In the genomic region with DNA sequence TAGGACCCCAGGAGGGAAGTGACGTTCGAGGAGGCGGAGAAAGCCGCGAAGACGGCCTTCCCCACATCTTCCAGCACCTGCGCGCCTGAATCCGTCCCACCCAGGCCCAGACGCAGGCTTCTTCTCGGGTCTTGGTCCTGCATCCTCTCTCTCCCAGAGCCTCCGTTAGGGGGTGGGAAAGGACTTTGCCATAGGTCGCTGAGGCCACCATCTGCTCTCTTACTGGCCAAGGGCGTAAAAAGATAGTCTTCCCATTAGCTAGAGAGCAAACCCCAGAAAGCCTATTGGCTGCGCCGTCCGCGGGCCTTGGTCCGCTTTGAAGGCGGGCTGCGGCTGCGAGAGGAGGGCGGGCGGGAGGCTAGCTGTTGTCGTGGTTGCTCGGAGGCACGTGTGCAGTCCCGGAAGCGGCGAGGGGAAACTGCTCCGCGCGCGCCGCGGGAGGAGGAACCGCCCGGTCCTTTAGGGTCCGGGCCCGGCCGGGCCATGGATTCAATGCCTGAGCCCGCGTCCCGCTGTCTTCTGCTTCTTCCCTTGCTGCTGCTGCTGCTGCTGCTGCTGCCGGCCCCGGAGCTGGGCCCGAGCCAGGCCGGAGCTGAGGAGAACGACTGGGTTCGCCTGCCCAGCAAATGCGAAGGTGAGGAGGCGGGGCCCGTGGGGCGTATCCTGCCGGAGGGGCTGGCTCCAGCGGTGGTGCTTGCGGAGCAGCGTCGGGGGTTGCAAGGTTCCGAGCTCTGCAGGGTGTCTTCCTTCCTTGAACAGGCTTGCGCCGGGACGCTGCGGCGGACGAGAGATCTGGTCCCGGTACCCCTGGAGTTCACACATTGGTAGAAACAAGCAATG, we compare ENCODE assay signal across 1 cellular context.
TF ChIP-seq lines count a peak whose summit lies in the region.

A gene (plus strand): TSS at position 393 of the 840 bp plus-strand sequence. CDS start 91 bp downstream, at position 484.

TF ChIP-seq in HepG2, 621 proteins besides CTCF, POLR2A, EP300 and RAD21 (continued from another document and continues in another):
- TF ChIP-seq, protein P1, sequence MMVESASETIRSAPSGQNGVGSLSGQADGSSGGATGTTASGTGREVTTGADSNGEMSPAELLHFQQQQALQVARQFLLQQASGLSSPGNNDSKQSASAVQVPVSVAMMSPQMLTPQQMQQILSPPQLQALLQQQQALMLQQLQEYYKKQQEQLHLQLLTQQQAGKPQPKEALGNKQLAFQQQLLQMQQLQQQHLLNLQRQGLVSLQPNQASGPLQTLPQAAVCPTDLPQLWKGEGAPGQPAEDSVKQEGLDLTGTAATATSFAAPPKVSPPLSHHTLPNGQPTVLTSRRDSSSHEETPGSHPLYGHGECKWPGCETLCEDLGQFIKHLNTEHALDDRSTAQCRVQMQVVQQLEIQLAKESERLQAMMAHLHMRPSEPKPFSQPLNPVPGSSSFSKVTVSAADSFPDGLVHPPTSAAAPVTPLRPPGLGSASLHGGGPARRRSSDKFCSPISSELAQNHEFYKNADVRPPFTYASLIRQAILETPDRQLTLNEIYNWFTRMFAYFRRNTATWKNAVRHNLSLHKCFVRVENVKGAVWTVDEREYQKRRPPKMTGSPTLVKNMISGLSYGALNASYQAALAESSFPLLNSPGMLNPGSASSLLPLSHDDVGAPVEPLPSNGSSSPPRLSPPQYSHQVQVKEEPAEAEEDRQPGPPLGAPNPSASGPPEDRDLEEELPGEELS (CRISPR knock-in tag; IDR thresholded peaks at IDR 0.05) = peak; percentile 71
- no peak for TF ChIP-seq PLRG1 (conservative IDR thresholded peaks at IDR 0.05)
- TF ChIP-seq, protein P2, sequence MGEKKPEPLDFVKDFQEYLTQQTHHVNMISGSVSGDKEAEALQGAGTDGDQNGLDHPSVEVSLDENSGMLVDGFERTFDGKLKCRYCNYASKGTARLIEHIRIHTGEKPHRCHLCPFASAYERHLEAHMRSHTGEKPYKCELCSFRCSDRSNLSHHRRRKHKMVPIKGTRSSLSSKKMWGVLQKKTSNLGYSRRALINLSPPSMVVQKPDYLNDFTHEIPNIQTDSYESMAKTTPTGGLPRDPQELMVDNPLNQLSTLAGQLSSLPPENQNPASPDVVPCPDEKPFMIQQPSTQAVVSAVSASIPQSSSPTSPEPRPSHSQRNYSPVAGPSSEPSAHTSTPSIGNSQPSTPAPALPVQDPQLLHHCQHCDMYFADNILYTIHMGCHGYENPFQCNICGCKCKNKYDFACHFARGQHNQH (CRISPR knock-in tag; IDR thresholded peaks at IDR 0.05) = peak; percentile 97
- TF ChIP-seq CENPX (CRISPR knock-in tag; IDR thresholded peaks at IDR 0.05) = no peak
- TF ChIP-seq NCOA2 (CRISPR knock-in tag; IDR thresholded peaks at IDR 0.05) = peak; percentile 69; the same call in 1 of the 2 replicates
- TF ChIP-seq, protein P3, sequence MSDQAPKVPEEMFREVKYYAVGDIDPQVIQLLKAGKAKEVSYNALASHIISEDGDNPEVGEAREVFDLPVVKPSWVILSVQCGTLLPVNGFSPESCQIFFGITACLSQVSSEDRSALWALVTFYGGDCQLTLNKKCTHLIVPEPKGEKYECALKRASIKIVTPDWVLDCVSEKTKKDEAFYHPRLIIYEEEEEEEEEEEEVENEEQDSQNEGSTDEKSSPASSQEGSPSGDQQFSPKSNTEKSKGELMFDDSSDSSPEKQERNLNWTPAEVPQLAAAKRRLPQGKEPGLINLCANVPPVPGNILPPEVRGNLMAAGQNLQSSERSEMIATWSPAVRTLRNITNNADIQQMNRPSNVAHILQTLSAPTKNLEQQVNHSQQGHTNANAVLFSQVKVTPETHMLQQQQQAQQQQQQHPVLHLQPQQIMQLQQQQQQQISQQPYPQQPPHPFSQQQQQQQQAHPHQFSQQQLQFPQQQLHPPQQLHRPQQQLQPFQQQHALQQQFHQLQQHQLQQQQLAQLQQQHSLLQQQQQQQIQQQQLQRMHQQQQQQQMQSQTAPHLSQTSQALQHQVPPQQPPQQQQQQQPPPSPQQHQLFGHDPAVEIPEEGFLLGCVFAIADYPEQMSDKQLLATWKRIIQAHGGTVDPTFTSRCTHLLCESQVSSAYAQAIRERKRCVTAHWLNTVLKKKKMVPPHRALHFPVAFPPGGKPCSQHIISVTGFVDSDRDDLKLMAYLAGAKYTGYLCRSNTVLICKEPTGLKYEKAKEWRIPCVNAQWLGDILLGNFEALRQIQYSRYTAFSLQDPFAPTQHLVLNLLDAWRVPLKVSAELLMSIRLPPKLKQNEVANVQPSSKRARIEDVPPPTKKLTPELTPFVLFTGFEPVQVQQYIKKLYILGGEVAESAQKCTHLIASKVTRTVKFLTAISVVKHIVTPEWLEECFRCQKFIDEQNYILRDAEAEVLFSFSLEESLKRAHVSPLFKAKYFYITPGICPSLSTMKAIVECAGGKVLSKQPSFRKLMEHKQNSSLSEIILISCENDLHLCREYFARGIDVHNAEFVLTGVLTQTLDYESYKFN (CRISPR knock-in tag; conservative IDR thresholded peaks at IDR 0.05) = peak; percentile 71
- peak; percentile 98 for TF ChIP-seq ZNF564 (CRISPR knock-in tag; IDR thresholded peaks at IDR 0.05)
- TF ChIP-seq, protein P4, sequence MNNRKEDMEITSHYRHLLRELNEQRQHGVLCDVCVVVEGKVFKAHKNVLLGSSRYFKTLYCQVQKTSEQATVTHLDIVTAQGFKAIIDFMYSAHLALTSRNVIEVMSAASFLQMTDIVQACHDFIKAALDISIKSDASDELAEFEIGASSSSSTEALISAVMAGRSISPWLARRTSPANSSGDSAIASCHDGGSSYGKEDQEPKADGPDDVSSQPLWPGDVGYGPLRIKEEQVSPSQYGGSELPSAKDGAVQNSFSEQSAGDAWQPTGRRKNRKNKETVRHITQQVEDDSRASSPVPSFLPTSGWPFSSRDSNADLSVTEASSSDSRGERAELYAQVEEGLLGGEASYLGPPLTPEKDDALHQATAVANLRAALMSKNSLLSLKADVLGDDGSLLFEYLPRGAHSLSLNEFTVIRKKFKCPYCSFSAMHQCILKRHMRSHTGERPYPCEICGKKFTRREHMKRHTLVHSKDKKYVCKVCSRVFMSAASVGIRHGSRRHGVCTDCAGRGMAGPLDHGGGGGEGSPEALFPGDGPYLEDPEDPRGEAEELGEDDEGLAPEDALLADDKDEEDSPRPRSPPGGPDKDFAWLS (CRISPR knock-in tag; IDR thresholded peaks at IDR 0.05; ENCODE audit: borderline replicate concordance) = no peak
- TF ChIP-seq ZNF350 (CRISPR knock-in tag; IDR thresholded peaks at IDR 0.05; ENCODE audit: borderline replicate concordance, low read depth) = peak; percentile 98
- peak; percentile 96 for TF ChIP-seq MEF2D (CRISPR knock-in tag; IDR thresholded peaks at IDR 0.05)
- TF ChIP-seq ZNF589 (CRISPR knock-in tag; conservative IDR thresholded peaks at IDR 0.05) = peak; percentile 99
- TF ChIP-seq, protein P5, sequence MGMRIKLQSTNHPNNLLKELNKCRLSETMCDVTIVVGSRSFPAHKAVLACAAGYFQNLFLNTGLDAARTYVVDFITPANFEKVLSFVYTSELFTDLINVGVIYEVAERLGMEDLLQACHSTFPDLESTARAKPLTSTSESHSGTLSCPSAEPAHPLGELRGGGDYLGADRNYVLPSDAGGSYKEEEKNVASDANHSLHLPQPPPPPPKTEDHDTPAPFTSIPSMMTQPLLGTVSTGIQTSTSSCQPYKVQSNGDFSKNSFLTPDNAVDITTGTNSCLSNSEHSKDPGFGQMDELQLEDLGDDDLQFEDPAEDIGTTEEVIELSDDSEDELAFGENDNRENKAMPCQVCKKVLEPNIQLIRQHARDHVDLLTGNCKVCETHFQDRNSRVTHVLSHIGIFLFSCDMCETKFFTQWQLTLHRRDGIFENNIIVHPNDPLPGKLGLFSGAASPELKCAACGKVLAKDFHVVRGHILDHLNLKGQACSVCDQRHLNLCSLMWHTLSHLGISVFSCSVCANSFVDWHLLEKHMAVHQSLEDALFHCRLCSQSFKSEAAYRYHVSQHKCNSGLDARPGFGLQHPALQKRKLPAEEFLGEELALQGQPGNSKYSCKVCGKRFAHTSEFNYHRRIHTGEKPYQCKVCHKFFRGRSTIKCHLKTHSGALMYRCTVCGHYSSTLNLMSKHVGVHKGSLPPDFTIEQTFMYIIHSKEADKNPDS (CRISPR knock-in tag; IDR thresholded peaks at IDR 0.05) = peak; percentile 94
- TF ChIP-seq, protein P6, sequence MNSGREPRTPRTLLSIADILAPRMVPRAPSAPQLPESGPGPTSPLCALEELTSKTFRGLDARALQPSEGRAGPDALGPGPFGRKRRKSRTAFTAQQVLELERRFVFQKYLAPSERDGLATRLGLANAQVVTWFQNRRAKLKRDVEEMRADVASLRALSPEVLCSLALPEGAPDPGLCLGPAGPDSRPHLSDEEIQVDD (CRISPR knock-in tag; IDR thresholded peaks at IDR 0.05; ENCODE audit: borderline replicate concordance) = peak; percentile 85; the same call in 1 of the 2 replicates
- TF ChIP-seq, protein P7, sequence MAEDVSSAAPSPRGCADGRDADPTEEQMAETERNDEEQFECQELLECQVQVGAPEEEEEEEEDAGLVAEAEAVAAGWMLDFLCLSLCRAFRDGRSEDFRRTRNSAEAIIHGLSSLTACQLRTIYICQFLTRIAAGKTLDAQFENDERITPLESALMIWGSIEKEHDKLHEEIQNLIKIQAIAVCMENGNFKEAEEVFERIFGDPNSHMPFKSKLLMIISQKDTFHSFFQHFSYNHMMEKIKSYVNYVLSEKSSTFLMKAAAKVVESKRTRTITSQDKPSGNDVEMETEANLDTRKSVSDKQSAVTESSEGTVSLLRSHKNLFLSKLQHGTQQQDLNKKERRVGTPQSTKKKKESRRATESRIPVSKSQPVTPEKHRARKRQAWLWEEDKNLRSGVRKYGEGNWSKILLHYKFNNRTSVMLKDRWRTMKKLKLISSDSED (CRISPR knock-in tag; IDR thresholded peaks at IDR 0.05) = peak; percentile 68; the same call in 1 of the 2 replicates
- peak; percentile 56; the same call in 1 of the 2 replicates for TF ChIP-seq FOSL2 (CRISPR knock-in tag; IDR thresholded peaks at IDR 0.05)
- TF ChIP-seq REL (CRISPR knock-in tag; conservative IDR thresholded peaks at IDR 0.05) = peak; percentile 100
- peak; percentile 97 for TF ChIP-seq CBX1 (IDR thresholded peaks at IDR 0.05; ENCODE audit: low read depth)
- TF ChIP-seq TMF1 (CRISPR knock-in tag; IDR thresholded peaks at IDR 0.05; ENCODE audit: low read depth) = peak; percentile 99
- TF ChIP-seq, protein P8, sequence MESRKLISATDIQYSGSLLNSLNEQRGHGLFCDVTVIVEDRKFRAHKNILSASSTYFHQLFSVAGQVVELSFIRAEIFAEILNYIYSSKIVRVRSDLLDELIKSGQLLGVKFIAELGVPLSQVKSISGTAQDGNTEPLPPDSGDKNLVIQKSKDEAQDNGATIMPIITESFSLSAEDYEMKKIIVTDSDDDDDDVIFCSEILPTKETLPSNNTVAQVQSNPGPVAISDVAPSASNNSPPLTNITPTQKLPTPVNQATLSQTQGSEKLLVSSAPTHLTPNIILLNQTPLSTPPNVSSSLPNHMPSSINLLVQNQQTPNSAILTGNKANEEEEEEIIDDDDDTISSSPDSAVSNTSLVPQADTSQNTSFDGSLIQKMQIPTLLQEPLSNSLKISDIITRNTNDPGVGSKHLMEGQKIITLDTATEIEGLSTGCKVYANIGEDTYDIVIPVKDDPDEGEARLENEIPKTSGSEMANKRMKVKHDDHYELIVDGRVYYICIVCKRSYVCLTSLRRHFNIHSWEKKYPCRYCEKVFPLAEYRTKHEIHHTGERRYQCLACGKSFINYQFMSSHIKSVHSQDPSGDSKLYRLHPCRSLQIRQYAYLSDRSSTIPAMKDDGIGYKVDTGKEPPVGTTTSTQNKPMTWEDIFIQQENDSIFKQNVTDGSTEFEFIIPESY (CRISPR knock-in tag; IDR thresholded peaks at IDR 0.05) = 0 out of 2 replicates have a peak, but pooled peaks have one; percentile 28
- TF ChIP-seq ZNF614 (CRISPR knock-in tag; IDR thresholded peaks at IDR 0.05; ENCODE audit: borderline replicate concordance) = peak; percentile 96
- peak; percentile 86; the same call in 1 of the 2 replicates for TF ChIP-seq GFI1 (CRISPR knock-in tag; IDR thresholded peaks at IDR 0.05; ENCODE audit: borderline replicate concordance)
- peak; percentile 41; the same call in 1 of the 2 replicates for TF ChIP-seq RAD51 (IDR thresholded peaks at IDR 0.05; ENCODE audit: borderline replicate concordance)
- TF ChIP-seq, protein P9, sequence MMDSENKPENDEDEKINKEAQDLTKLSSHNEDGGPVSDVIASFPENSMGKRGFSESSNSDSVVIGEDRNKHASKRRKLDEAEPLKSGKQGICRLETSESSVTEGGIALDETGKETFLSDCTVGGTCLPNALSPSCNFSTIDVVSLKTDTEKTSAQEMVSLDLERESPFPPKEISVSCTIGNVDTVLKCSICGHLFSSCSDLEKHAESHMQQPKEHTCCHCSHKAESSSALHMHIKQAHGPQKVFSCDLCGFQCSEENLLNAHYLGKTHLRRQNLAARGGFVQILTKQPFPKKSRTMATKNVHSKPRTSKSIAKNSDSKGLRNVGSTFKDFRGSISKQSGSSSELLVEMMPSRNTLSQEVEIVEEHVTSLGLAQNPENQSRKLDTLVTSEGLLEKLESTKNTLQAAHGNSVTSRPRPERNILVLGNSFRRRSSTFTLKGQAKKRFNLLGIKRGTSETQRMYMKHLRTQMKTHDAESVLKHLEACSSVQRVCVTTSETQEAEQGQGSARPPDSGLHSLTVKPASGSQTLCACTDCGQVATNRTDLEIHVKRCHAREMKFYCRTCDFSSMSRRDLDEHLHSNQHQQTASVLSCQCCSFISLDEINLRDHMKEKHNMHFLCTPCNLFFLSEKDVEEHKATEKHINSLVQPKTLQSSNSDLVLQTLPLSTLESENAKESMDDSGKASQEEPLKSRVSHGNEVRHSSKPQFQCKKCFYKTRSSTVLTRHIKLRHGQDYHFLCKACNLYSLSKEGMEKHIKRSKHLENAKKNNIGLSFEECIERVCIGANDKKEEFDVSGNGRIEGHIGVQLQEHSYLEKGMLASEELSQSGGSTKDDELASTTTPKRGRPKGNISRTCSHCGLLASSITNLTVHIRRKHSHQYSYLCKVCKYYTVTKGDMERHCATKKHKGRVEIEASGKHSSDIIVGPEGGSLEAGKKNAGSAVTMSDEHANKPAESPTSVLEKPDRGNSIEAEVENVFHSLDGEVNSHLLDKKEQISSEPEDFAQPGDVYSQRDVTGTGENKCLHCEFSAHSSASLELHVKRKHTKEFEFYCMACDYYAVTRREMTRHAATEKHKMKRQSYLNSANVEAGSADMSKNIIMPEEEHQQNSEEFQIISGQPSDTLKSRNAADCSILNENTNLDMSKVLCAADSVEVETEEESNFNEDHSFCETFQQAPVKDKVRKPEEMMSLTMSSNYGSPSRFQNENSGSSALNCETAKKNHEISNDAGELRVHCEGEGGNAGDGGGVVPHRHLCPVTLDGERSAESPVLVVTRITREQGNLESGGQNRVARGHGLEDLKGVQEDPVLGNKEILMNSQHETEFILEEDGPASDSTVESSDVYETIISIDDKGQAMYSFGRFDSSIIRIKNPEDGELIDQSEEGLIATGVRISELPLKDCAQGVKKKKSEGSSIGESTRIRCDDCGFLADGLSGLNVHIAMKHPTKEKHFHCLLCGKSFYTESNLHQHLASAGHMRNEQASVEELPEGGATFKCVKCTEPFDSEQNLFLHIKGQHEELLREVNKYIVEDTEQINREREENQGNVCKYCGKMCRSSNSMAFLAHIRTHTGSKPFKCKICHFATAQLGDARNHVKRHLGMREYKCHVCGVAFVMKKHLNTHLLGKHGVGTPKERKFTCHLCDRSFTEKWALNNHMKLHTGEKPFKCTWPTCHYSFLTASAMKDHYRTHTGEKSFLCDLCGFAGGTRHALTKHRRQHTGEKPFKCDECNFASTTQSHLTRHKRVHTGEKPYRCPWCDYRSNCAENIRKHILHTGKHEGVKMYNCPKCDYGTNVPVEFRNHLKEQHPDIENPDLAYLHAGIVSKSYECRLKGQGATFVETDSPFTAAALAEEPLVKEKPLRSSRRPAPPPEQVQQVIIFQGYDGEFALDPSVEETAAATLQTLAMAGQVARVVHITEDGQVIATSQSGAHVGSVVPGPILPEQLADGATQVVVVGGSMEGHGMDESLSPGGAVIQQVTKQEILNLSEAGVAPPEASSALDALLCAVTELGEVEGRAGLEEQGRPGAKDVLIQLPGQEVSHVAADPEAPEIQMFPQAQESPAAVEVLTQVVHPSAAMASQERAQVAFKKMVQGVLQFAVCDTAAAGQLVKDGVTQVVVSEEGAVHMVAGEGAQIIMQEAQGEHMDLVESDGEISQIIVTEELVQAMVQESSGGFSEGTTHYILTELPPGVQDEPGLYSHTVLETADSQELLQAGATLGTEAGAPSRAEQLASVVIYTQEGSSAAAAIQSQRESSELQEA (CRISPR knock-in tag; IDR thresholded peaks at IDR 0.05; ENCODE audit: not compliant biosample characterization) = peak; percentile 96
